In genomic region chr2:101485856-101486255, GRCh38 we compare ENCODE assay signal across 13 cellular contexts. TPM values are rescaled to one million over a fixed set of nuclear protein-coding genes. Genes with fewer than 3 reads are reported as not detected.
"Had no signal": no experiment of that assay in that cellular context is flagged by ENCODE, and none has a peak within 500 bp of the region (broad histone marks: within the 10 kb centered on the region; RNA-seq: fewer than 3 reads in every experiment).

No MANE protein-coding gene starts in this region.

- H3K27ac ChIP-seq: esophagus muscularis mucosa, SJCRH30, WERI-Rb-1 had no signal

- H3K4me1 ChIP-seq: esophagus muscularis mucosa, SJCRH30 had no signal

- H3K36me3 ChIP-seq: esophagus muscularis mucosa, SJCRH30, WERI-Rb-1 had no signal

- H3K27ac Mint-ChIP-seq: natural killer cell treated with Interleukin-12 subunit alpha and Interleukin-12 subunit beta and Interleukin-15 and Interleukin-18, amount 100 ng/mL, for 72 hours had no signal

- H3K9me3 Mint-ChIP-seq: natural killer cell treated with Interleukin-12 subunit alpha and Interleukin-12 subunit beta and Interleukin-15 and Interleukin-18, amount 100 ng/mL, for 72 hours had no signal

- H3K36me3 Mint-ChIP-seq: natural killer cell treated with Interleukin-12 subunit alpha and Interleukin-12 subunit beta and Interleukin-15 and Interleukin-18, amount 100 ng/mL, for 72 hours had no signal

- DNase-seq: activated CD4-positive, alpha-beta T cell treated with anti-CD3 and anti-CD28 coated beads, Interleukin-2, amount 50 U/mL, for 1 hour; activated naive CD4-positive, alpha-beta T cell treated with anti-CD3 and anti-CD28 coated beads, Interleukin-2, amount 50 U/mL, for 16 hours; anterior cingulate cortex; left cardiac atrium; mucosa of descending colon; SJCRH30; stimulated activated CD4-positive, alpha-beta T cell treated with anti-CD3 and anti-CD28 coated beads, Interleukin-12 subunit alpha, Interleukin-12 subunit beta, amount 100 ng/mL, for 4 hours; stimulated activated CD4-positive, alpha-beta T cell treated with anti-CD3 and anti-CD28 coated beads, Interleukin-2, amount 100 ng/mL, for 48 hours; SW 1271; WERI-Rb-1 had no signal

- H3K4me3 ChIP-seq: esophagus muscularis mucosa, mucosa of descending colon, SJCRH30 had no signal

- H3K9me3 ChIP-seq: mucosa of descending colon, SJCRH30 had no signal

- H3K4me3 Mint-ChIP-seq: natural killer cell treated with Interleukin-12 subunit alpha and Interleukin-12 subunit beta and Interleukin-15 and Interleukin-18, amount 100 ng/mL, for 72 hours had no signal

- H3K27me3 ChIP-seq: esophagus muscularis mucosa, SJCRH30 had no signal

- ATAC-seq: left cardiac atrium, mucosa of descending colon had no signal

RNA-seq across cellular contexts. Expression of gene RFX8, which starts 10.9 kb away (rescaled TPM):
- total RNA-seq: left cardiac atrium, lung microvascular endothelial cell, mucosa of descending colon had no signal
